In the genomic region with DNA sequence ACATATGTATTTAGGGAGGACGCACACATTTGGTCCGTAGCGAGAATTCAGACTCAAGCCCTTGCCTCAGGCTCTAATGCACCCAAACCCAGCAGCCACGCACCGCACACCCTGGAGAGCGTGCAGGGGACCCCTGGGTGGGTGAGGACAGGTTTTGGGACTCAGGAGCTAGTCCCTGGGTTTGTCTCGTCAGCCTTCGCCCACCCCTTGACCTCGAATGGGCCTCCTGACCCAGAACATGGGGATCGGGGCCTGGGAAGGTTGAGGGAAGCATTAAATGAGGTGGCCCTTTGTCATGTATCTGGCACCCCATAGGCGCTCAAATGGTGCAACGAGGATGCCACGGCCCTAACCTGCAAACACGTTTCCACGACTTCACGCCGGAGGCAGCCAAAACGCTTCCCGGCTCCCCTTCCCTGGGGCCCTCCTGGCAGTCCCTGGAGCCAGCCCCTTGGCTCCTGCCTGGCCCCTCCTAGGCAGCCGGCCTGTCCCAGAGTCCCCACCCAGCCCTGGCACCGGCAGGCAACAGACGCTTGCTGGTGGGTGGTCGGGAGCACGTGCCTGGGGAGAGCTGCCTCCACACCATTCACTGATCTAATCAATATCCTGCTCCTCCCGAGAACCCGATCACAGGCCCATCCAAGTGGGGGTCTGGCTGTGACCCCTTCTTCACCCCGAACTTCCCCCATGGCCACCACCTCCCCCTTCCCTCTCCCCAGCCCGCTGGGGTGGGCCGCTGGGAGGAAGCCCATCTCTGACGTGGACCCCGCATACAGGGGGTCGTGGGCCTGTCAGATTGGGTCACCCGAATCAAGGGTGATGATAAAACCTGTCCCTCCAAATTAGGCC, we compare ENCODE assay signal across 22 cellular contexts. TPM values are rescaled to one million over a fixed set of nuclear protein-coding genes. Genes with fewer than 3 reads are reported as not detected.
"Had no signal": no experiment of that assay in that cellular context is flagged by ENCODE, and none has a peak within 500 bp of the region (broad histone marks: within the 10 kb centered on the region; RNA-seq: fewer than 3 reads in every experiment).

No MANE protein-coding gene starts in this region.

- H3K27ac ChIP-seq: body of pancreas, dorsolateral prefrontal cortex, pancreas, upper lobe of right lung had no signal

- DNase-seq: activated CD4-positive, alpha-beta memory T cell treated with anti-CD3 and anti-CD28 coated beads, Interleukin-2, amount 10 ng/mL, durations not matched to agents 7 days and 5 days; activated CD4-positive, alpha-beta T cell treated with anti-CD3 and anti-CD28 coated beads for 48 hours; activated CD4-positive, CD25-positive, alpha-beta regulatory T cell; activated CD8-positive, alpha-beta memory T cell treated with anti-CD3 and anti-CD28 coated beads, Interleukin-2, amount 10 ng/mL, durations not matched to agents 7 days and 5 days; activated naive CD4-positive, alpha-beta T cell; activated naive CD8-positive, alpha-beta T cell treated with anti-CD3 and anti-CD28 coated beads for 36 hours; amygdala; body of pancreas; foreskin melanocyte; glutamatergic neuron; hypothalamus; left colon; stimulated activated CD8-positive, alpha-beta memory T cell treated with anti-CD3 and anti-CD28 coated beads, Interleukin-4, amount 100 ng/mL, for 48 hours; stimulated activated naive CD4-positive, alpha-beta T cell; T-helper 1 cell; T-helper 9 cell; upper lobe of right lung had no signal

- H3K9me3 ChIP-seq: pancreas, upper lobe of right lung had no signal

- H3K36me3 ChIP-seq: pancreas, upper lobe of right lung had no signal

- H3K4me1 Mint-ChIP-seq: activated CD4-positive, alpha-beta memory T cell treated with anti-CD3 and anti-CD28 coated beads, Interleukin-2, amount 10 ng/mL, durations not matched to agents 7 days and 5 days; activated CD8-positive, alpha-beta memory T cell treated with anti-CD3 and anti-CD28 coated beads, Interleukin-2, amount 10 ng/mL, durations not matched to agents 7 days and 5 days; activated naive CD8-positive, alpha-beta T cell treated with anti-CD3 and anti-CD28 coated beads for 36 hours had no signal

- H3K4me1 ChIP-seq: pancreas, upper lobe of right lung had no signal

- H3K4me3 ChIP-seq: body of pancreas, dorsolateral prefrontal cortex, pancreas, upper lobe of right lung had no signal

- H3K4me3 Mint-ChIP-seq: activated CD4-positive, alpha-beta memory T cell treated with anti-CD3 and anti-CD28 coated beads, Interleukin-2, amount 10 ng/mL, durations not matched to agents 7 days and 5 days; activated CD8-positive, alpha-beta memory T cell treated with anti-CD3 and anti-CD28 coated beads, Interleukin-2, amount 10 ng/mL, durations not matched to agents 7 days and 5 days; activated naive CD8-positive, alpha-beta T cell treated with anti-CD3 and anti-CD28 coated beads for 36 hours; neural crest cell had no signal

- H3K36me3 Mint-ChIP-seq: activated CD8-positive, alpha-beta memory T cell treated with anti-CD3 and anti-CD28 coated beads, Interleukin-2, amount 10 ng/mL, durations not matched to agents 7 days and 5 days; activated naive CD8-positive, alpha-beta T cell treated with anti-CD3 and anti-CD28 coated beads for 36 hours had no signal

- ATAC-seq: activated CD8-positive, alpha-beta memory T cell treated with anti-CD3 and anti-CD28 coated beads, Interleukin-2, amount 10 ng/mL, durations not matched to agents 7 days and 5 days; body of pancreas; left colon; pancreas; upper lobe of right lung had no signal

- H3K27me3 Mint-ChIP-seq: activated CD4-positive, alpha-beta memory T cell treated with anti-CD3 and anti-CD28 coated beads, Interleukin-2, amount 10 ng/mL, durations not matched to agents 7 days and 5 days had no signal

- H3K27ac Mint-ChIP-seq: activated CD4-positive, alpha-beta memory T cell treated with anti-CD3 and anti-CD28 coated beads, Interleukin-2, amount 10 ng/mL, durations not matched to agents 7 days and 5 days; activated CD8-positive, alpha-beta memory T cell treated with anti-CD3 and anti-CD28 coated beads, Interleukin-2, amount 10 ng/mL, durations not matched to agents 7 days and 5 days; activated naive CD8-positive, alpha-beta T cell treated with anti-CD3 and anti-CD28 coated beads for 36 hours had no signal

- H3K27me3 ChIP-seq: body of pancreas, pancreas, upper lobe of right lung had no signal

- H3K9me3 Mint-ChIP-seq: activated CD4-positive, alpha-beta memory T cell treated with anti-CD3 and anti-CD28 coated beads, Interleukin-2, amount 10 ng/mL, durations not matched to agents 7 days and 5 days; neural crest cell had no signal

RNA-seq across cellular contexts. Expression of a gene that starts 5.4 kb away (rescaled TPM):
- total RNA-seq: activated CD4-positive, alpha-beta memory T cell treated with anti-CD3 and anti-CD28 coated beads, Interleukin-2, amount 10 ng/mL, durations not matched to agents 7 days and 5 days; activated CD8-positive, alpha-beta memory T cell treated with anti-CD3 and anti-CD28 coated beads, Interleukin-2, amount 10 ng/mL, durations not matched to agents 7 days and 5 days; activated naive CD8-positive, alpha-beta T cell treated with anti-CD3 and anti-CD28 coated beads for 36 hours; body of pancreas; dorsolateral prefrontal cortex; epithelial cell of proximal tubule; fibroblast of lung; left colon; neural crest cell; pancreas; upper lobe of right lung had no signal
- polyA plus RNA-seq: fibroblast of lung, pancreas had no signal
